ENCODE assay signal across 8 cellular contexts in the genomic region with DNA sequence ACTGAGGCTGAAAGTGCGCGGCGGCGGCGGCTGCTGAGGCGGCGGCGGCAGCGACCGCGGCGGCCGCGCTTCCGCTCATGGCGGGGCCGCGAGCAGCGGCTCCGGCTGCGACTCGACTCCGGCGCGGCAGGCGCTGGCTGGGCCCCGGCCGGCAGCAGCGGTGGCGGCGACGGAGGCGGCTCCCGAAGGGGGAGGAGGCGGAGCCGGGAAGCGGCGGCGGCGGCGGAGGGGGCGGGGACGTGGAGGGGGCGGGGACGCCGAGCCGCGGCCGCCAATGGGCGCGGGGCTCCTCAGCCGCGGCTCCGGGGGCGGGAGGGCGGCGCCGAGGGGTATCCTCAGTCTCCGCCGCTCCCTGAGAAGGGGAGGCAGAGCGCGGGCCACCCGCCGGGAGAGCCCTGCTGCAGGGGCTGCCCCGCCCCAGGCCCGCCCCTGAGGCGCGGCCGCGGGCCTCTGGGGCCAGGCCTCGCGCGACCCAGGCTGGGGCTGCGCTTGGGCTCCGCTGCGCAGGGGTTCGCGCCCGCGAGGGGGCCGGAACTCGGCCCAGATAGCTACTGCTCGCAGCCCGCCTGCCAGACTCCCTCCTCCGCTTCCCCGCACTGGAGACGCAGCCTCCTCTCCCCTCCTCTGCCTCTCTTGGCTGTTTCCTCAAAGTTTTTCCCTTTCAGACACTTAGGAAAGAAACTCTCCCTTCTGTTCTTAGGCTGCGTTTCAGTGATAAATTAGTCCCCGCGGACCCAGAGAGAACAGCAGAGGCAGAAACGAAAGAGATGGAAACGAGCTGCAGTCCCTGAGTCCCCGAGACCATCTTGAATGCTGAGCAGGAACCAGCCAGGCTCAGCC.
DNase-seq lines count a peak whose midpoint lies in the region; ATAC-seq and TF ChIP-seq lines count a peak whose summit lies in the region.

No MANE protein-coding gene starts in this region.

- H3K27ac ChIP-seq in BLaER1 treated with 17β-estradiol and CSF1 and Interleukin-3, amounts not matched to agents 10 nM and 100 nM: peak overlapping the region; percentile 87 to 97 (median 91)
- peak overlapping the region; percentile 89 to 92 for H3K27ac ChIP-seq in liver (ENCODE audit: low read depth in 1 of 2, low read length in 2 of 2)

- H3K9ac ChIP-seq in BLaER1 treated with 17β-estradiol and CSF1 and Interleukin-3, amounts not matched to agents 10 nM and 100 nM: peak overlapping the region; percentile 91 to 97 (median 95)
- peak overlapping the region; percentile 86 to 95 for H3K9ac ChIP-seq in liver (ENCODE audit: low read depth in 1 of 2, low read length in 2 of 2)

- peaks cover 0 to 12% (median 5%) of the 10 kb centered on the region in 11 experiments; a peak in 7 of 22 replicates for H3K36me3 ChIP-seq in BLaER1 treated with 17β-estradiol and CSF1 and Interleukin-3, amounts not matched to agents 10 nM and 100 nM
- H3K36me3 ChIP-seq in liver (ENCODE audit: control insufficient read depth in 4 of 4, insufficient read depth in 3 of 4, low read depth in 1 of 4, low read length in 3 of 4): no peaks in the 10 kb centered on the region

- H3K4me1 ChIP-seq in BLaER1 treated with 17β-estradiol and CSF1 and Interleukin-3, amounts not matched to agents 10 nM and 100 nM: peaks cover 30 to 63% (median 46%) of the 10 kb centered on the region in 10 experiments
- H3K4me1 ChIP-seq in liver (ENCODE audit: control insufficient read depth in 4 of 4, insufficient read depth in 4 of 4, low read length in 3 of 4): peaks cover 0 to 27% (median 17%) of the 10 kb centered on the region in 4 donors

- H3K9me3 ChIP-seq in BLaER1 treated with 17β-estradiol and CSF1 and Interleukin-3, amounts not matched to agents 10 nM and 100 nM (replicated peaks in 1 of 11): no peaks in the 10 kb centered on the region
- no peaks in the 10 kb centered on the region for H3K9me3 ChIP-seq in liver (ENCODE audit: control insufficient read depth in 4 of 4, low read length in 3 of 4)

- ATAC-seq in GM19328 (IDR thresholded peaks at IDR 0.05; ENCODE audit: unreplicated experiment) (peak; percentile 89), HG03460 (IDR thresholded peaks at IDR 0.05; ENCODE audit: unreplicated experiment) (peak; percentile 82)

- peaks cover 37 to 44% (median 41%) of the 10 kb centered on the region in 11 experiments for H4K20me1 ChIP-seq in BLaER1 treated with 17β-estradiol and CSF1 and Interleukin-3, amounts not matched to agents 10 nM and 100 nM

- no peak for TF ChIP-seq RAD21 in liver (IDR thresholded peaks at IDR 0.05)

- TF ChIP-seq CTCF in liver (IDR thresholded peaks at IDR 0.05; ENCODE audit: low read depth, low read length, missing input control): no peak

- no peaks in the 10 kb centered on the region for H3K27me3 ChIP-seq in BLaER1 treated with 17β-estradiol and CSF1 and Interleukin-3, amounts not matched to agents 10 nM and 100 nM
- no peaks in the 10 kb centered on the region for H3K27me3 ChIP-seq in liver (ENCODE audit: control insufficient read depth in 4 of 4, insufficient read depth in 4 of 4, low read length in 3 of 4)

- WGBS in liver: under 1% methylated on average over 92 of the region's 93 CpGs

- peak overlapping the region; percentile 77 to 98 (median 94) for H3K4me2 ChIP-seq in BLaER1 treated with 17β-estradiol and CSF1 and Interleukin-3, amounts not matched to agents 10 nM and 100 nM

- DNase-seq in NCI-H526 treated with DMSO at 0.1 percent for 48 hours (lab: John Stamatoyannopoulos, UW) (peak; percentile 95), dedifferentiated amniotic fluid mesenchymal stem cell (ENCODE audit: extremely low spot score) (peak; percentile 80)
- DNase-seq in activated CD4-positive, alpha-beta T cell treated with anti-CD3 and anti-CD28 coated beads, Interleukin-2, amount 50 U/mL, for 1 hour: peak; percentile 87
- peak; percentile 91 for DNase-seq in stimulated activated CD4-positive, alpha-beta T cell treated with anti-CD3 and anti-CD28 coated beads, Interleukin-4, amount 100 ng/mL, for 1 hour

- H3K4me3 ChIP-seq in BLaER1 treated with 17β-estradiol and CSF1 and Interleukin-3, amounts not matched to agents 10 nM and 100 nM: peak overlapping the region; percentile 75 to 98 (median 94)
- peak overlapping the region; percentile 77 to 99 (median 79) for H3K4me3 ChIP-seq in liver (ENCODE audit: low read depth in 1 of 3, low read length in 3 of 3)

TF ChIP-seq in liver, 16 proteins besides CTCF, POLR2A, EP300 and RAD21:
- TF ChIP-seq JUND (IDR thresholded peaks at IDR 0.05): no peak
- TF ChIP-seq GABPA (IDR thresholded peaks at IDR 0.05 in 1 of 2, conservative IDR thresholded peaks at IDR 0.05 in 1 of 2): no peak
- TF ChIP-seq, protein P1, sequence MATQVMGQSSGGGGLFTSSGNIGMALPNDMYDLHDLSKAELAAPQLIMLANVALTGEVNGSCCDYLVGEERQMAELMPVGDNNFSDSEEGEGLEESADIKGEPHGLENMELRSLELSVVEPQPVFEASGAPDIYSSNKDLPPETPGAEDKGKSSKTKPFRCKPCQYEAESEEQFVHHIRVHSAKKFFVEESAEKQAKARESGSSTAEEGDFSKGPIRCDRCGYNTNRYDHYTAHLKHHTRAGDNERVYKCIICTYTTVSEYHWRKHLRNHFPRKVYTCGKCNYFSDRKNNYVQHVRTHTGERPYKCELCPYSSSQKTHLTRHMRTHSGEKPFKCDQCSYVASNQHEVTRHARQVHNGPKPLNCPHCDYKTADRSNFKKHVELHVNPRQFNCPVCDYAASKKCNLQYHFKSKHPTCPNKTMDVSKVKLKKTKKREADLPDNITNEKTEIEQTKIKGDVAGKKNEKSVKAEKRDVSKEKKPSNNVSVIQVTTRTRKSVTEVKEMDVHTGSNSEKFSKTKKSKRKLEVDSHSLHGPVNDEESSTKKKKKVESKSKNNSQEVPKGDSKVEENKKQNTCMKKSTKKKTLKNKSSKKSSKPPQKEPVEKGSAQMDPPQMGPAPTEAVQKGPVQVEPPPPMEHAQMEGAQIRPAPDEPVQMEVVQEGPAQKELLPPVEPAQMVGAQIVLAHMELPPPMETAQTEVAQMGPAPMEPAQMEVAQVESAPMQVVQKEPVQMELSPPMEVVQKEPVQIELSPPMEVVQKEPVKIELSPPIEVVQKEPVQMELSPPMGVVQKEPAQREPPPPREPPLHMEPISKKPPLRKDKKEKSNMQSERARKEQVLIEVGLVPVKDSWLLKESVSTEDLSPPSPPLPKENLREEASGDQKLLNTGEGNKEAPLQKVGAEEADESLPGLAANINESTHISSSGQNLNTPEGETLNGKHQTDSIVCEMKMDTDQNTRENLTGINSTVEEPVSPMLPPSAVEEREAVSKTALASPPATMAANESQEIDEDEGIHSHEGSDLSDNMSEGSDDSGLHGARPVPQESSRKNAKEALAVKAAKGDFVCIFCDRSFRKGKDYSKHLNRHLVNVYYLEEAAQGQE (IDR thresholded peaks at IDR 0.05): no peak
- peak; percentile 71 for TF ChIP-seq TAF1 (conservative IDR thresholded peaks at IDR 0.05)
- TF ChIP-seq NR2F2 (IDR thresholded peaks at IDR 0.05): no peak
- peak; percentile 48 for TF ChIP-seq YY1 (IDR thresholded peaks at IDR 0.05)
- peak; percentile 25 for TF ChIP-seq SP1 (IDR thresholded peaks at IDR 0.05)
- no peak for TF ChIP-seq FOXA2 (IDR thresholded peaks at IDR 0.05)
- no peak for TF ChIP-seq HNF4A (conservative IDR thresholded peaks at IDR 0.05)
- TF ChIP-seq, protein P2, sequence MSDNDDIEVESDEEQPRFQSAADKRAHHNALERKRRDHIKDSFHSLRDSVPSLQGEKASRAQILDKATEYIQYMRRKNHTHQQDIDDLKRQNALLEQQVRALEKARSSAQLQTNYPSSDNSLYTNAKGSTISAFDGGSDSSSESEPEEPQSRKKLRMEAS (IDR thresholded peaks at IDR 0.05): no peak

Comparison
In these comparisons a context has a peak if more than half of its experiments do, and no peak if none do; other contexts are left out.
1. Peak in every context shown above with its lines: DNase-seq, ATAC-seq, H3K4me3 ChIP-seq and H3K27ac ChIP-seq.